Comparison of ENCODE assay signal across 15 cellular contexts in genomic region chrX:13427441-13428054, GRCh38.
DNase-seq lines count a peak whose midpoint lies in the region; ATAC-seq and TF ChIP-seq lines count a peak whose summit lies in the region.
"Had no signal": no experiment of that assay in that cellular context is flagged by ENCODE, and none has a peak within 500 bp of the region (broad histone marks: within the 10 kb centered on the region; RNA-seq: fewer than 3 reads in every experiment).

No MANE protein-coding gene starts in this region.

- no peaks in the 10 kb centered on the region for H3K4me1 Mint-ChIP-seq in type B pancreatic cell (ENCODE audit: unreplicated experiment)

- H3K27me3 ChIP-seq in PC-9 (ENCODE audit: insufficient read depth, low read depth) (no peaks in the 10 kb centered on the region), smooth muscle cell (ENCODE audit: low read depth) (no peaks in the 10 kb centered on the region), psoas muscle (ENCODE audit: insufficient read depth in 3 of 3, low read length in 2 of 3) (peaks cover 0 to 10% (median 0%) of the 10 kb centered on the region in 3 donors)
- H3K27me3 ChIP-seq: hepatocyte had no signal

- H3K36me3 Mint-ChIP-seq in type B pancreatic cell: no peaks in the 10 kb centered on the region
- H3K36me3 Mint-ChIP-seq: CD4-positive, alpha-beta memory T cell had no signal

- H3K4me3 ChIP-seq in PC-9 (no peak overlapping the region), smooth muscle cell (no peak overlapping the region), psoas muscle (no peak overlapping the region)
- H3K4me3 ChIP-seq: hepatocyte had no signal

- H3F3A ChIP-seq in PC-9 (ENCODE audit: insufficient read depth, low read depth) (peaks cover 25% of the 10 kb centered on the region), smooth muscle cell (ENCODE audit: low read depth) (peaks cover 5% of the 10 kb centered on the region)

- no peak overlapping the region for H3K27ac Mint-ChIP-seq in type B pancreatic cell
- H3K27ac Mint-ChIP-seq: dendritic cell treated with granulocyte-macrophage colony-stimulating factor and Interleukin-4, amounts not matched to agents 40 ng/mL and 50 ng/mL, for 4 days had no signal

- H2AFZ ChIP-seq in PC-9: 0 out of 2 replicates have a peak overlapping the region, but pooled peaks have one; percentile 17
- no peak overlapping the region for H2AFZ ChIP-seq in smooth muscle cell (ENCODE audit: low read depth)
- H2AFZ ChIP-seq: hepatocyte, parathyroid adenoma had no signal

- no peak overlapping the region for H3K4me3 Mint-ChIP-seq in type B pancreatic cell
- H3K4me3 Mint-ChIP-seq: CD4-positive, alpha-beta memory T cell; dendritic cell treated with granulocyte-macrophage colony-stimulating factor and Interleukin-4, amounts not matched to agents 40 ng/mL and 50 ng/mL, for 4 days had no signal

- H3K27ac ChIP-seq in PC-9 (peak overlapping the region; percentile 89), epithelial cell of prostate (peak overlapping the region; percentile 87), smooth muscle cell (ENCODE audit: low read depth) (peak overlapping the region; percentile 65), psoas muscle (no peak overlapping the region)
- H3K27ac ChIP-seq: hepatocyte, parathyroid adenoma had no signal

- H3K79me2 ChIP-seq in PC-9 (ENCODE audit: low read depth) (no peaks in the 10 kb centered on the region), smooth muscle cell (ENCODE audit: low read depth) (no peaks in the 10 kb centered on the region)
- H3K79me2 ChIP-seq: hepatocyte, parathyroid adenoma had no signal

- H3K36me3 ChIP-seq in PC-9 (ENCODE audit: low read depth) (no peaks in the 10 kb centered on the region), smooth muscle cell (ENCODE audit: low read depth) (no peaks in the 10 kb centered on the region), psoas muscle (ENCODE audit: insufficient read depth in 1 of 2, low read depth in 1 of 2) (no peaks in the 10 kb centered on the region)

- H4K20me1 ChIP-seq in PC-9 (ENCODE audit: insufficient read depth) (no peaks in the 10 kb centered on the region), smooth muscle cell (ENCODE audit: low read depth) (no peaks in the 10 kb centered on the region)

- CTCF ChIA-PET in PC-9 (lab: Charles Lee): no interaction called here

- H3K9me2 ChIP-seq in PC-9 (ENCODE audit: insufficient read depth): no peaks in the 10 kb centered on the region

- H3K9ac ChIP-seq in smooth muscle cell (ENCODE audit: low read depth): no peak overlapping the region
- H3K9ac ChIP-seq: parathyroid adenoma had no signal

- no peak for ATAC-seq in HG02798 (IDR thresholded peaks at IDR 0.05; ENCODE audit: poor library complexity, unreplicated experiment)
- no peak for ATAC-seq in psoas muscle

- no TSS peak for BruUV-seq in PC-9 (replicated peaks; lab: Mats Ljungman, UMichigan)

- no peaks in the 10 kb centered on the region for H3K9me3 Mint-ChIP-seq in type B pancreatic cell
- H3K9me3 Mint-ChIP-seq: dendritic cell treated with granulocyte-macrophage colony-stimulating factor and Interleukin-4, amounts not matched to agents 40 ng/mL and 50 ng/mL, for 4 days had no signal

- peaks cover 31% of the 10 kb centered on the region for H3K4me1 ChIP-seq in PC-9 (replicated peaks; ENCODE audit: insufficient read depth)
- H3K4me1 ChIP-seq in smooth muscle cell (ENCODE audit: low read depth): peaks cover 7% of the 10 kb centered on the region
- H3K4me1 ChIP-seq in psoas muscle: peaks cover 4% of the 10 kb centered on the region
- H3K4me1 ChIP-seq: parathyroid adenoma had no signal

- POLR2A ChIA-PET in PC-9 (lab: Charles Lee; ENCODE audit: unreplicated experiment): interaction anchor here (0.5 to 0.6 kb wide), 4 partner anchors 62 to 1134 kb away, joined by 3 to 11 read pairs (median 6); no protein-coding TSS in a partner anchor

- H3K9me3 ChIP-seq in PC-9 (ENCODE audit: insufficient read depth, low read depth): no peaks in the 10 kb centered on the region
- H3K9me3 ChIP-seq in smooth muscle cell (replicated peaks; ENCODE audit: low read depth): no peaks in the 10 kb centered on the region
- H3K9me3 ChIP-seq in psoas muscle: no peaks in the 10 kb centered on the region

- WGBS in smooth muscle cell (ENCODE audit: low lambda C conversion rate): 88% methylated on average over 5 of the region's 5 CpGs
- WGBS in psoas muscle, 3 donors: 59 to 84% (median 83%) methylated on average over 5 of the region's 5 CpGs

- TF ChIP-seq CTCF in PC-9 (conservative IDR thresholded peaks at IDR 0.05) (no peak), smooth muscle cell (IDR thresholded peaks at IDR 0.05; ENCODE audit: borderline replicate concordance, insufficient read depth, poor library complexity, severe bottlenecking) (no peak), psoas muscle (IDR thresholded peaks at IDR 0.05) (no peak), type B pancreatic cell (conservative IDR thresholded peaks at IDR 0.05) (no peak)

- intact Hi-C loops in PC-9 (cut with micrococcal nuclease; ENCODE audit: unreplicated experiment): loop anchor here (1.0 kb wide), 1 partner anchor 61 kb away; no protein-coding TSS in a partner anchor
- intact Hi-C loops in psoas muscle (cut with DNase I): no loop called here

- no peaks in the 10 kb centered on the region for H3K27me3 Mint-ChIP-seq in type B pancreatic cell
- H3K27me3 Mint-ChIP-seq: CD4-positive, alpha-beta memory T cell; dendritic cell treated with granulocyte-macrophage colony-stimulating factor and Interleukin-4, amounts not matched to agents 40 ng/mL and 50 ng/mL, for 4 days had no signal

- DNase-seq in NCI-H2171 treated with DMSO at 0.1 percent for 48 hours (lab: John Stamatoyannopoulos, UW) (peak; percentile 9), NCI-H2171 (lab: John Stamatoyannopoulos, UW) (no peak), PC-9 (no peak), epithelial cell of prostate (ENCODE audit: low read depth, low spot score) (no peak), smooth muscle cell (lab: John Stamatoyannopoulos, UW; ENCODE audit: unreplicated experiment) (no peak), psoas muscle (no peak), type B pancreatic cell (ENCODE audit: extremely low spot score, unreplicated experiment) (no peak)
- DNase-seq: aorta; CD4-positive, alpha-beta memory T cell; small intestine; stimulated activated naive CD4-positive, alpha-beta T cell had no signal

- H3K4me2 ChIP-seq in PC-9: peak overlapping the region; percentile 56
- H3K4me2 ChIP-seq in smooth muscle cell: peak overlapping the region; percentile 15
- H3K4me2 ChIP-seq: hepatocyte had no signal
